1 cellular context compared by ENCODE assay signal in the genomic region with DNA sequence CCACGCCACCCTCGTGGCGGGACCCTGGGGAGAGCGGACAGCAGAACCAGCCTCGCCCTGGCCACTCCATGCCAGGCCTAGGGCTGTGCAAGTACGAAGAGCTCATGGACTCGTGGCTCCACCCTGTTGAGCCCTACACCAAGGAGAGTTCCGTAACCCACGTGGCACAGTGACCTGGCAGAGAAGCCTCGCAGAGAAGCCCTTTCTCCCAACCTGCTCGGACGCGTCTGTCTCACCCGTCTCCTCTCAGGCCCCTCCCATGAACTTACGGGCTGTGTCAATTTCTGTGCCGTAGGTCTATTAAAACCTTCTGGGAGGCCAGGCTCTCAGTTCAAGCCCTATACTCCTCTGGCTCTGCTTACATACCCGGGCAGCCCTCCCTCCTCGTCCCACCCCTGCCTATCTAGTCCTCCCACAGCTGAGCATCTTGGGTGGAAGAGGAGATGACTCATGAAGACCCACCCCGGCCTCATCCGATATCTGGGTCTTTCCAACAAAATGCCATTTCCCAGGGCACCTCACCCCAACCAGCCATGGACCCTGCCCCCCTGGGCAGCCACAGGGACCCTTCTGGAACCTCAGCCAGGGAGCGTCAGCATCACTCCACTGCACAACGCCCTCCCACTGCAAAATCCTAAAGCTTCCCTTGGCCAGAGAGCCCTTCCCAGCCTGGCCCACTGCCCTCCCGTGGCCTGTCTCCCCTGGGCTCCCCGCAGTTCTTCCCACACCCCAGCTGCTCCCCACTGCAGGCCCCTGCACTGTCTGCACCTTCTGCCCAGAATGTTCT.
TF ChIP-seq lines count a peak whose summit lies in the region.

No MANE protein-coding gene starts in this region.

TF ChIP-seq in HEK293, 187 proteins besides CTCF, POLR2A, EP300 and RAD21 (continued from another document):
- TF ChIP-seq KLF17 (tag by site-specific recombination; IDR thresholded peaks at IDR 0.05) (peak; percentile 65), ZNF114 (tag by site-specific recombination; IDR thresholded peaks at IDR 0.05) (no peak), ZNF645 (tag by site-specific recombination; IDR thresholded peaks at IDR 0.05) (no peak), ZNF558 (tag by site-specific recombination; IDR thresholded peaks at IDR 0.05) (no peak), ZNF501 (tag by site-specific recombination; IDR thresholded peaks at IDR 0.05) (no peak), ZIC2 (tag by site-specific recombination; IDR thresholded peaks at IDR 0.05) (peak; percentile 79), ZNF302 (tag by site-specific recombination; IDR thresholded peaks at IDR 0.05; ENCODE audit: low read depth) (no peak), ZBTB1 (tag by site-specific recombination; IDR thresholded peaks at IDR 0.05) (no peak), PATZ1 (tag by site-specific recombination; IDR thresholded peaks at IDR 0.05) (peak; percentile 60), REST (tag by site-specific recombination; IDR thresholded peaks at IDR 0.05) (no peak), ZNF138 (tag by site-specific recombination; IDR thresholded peaks at IDR 0.05; ENCODE audit: borderline replicate concordance) (no peak), GLIS1 (tag by site-specific recombination; IDR thresholded peaks at IDR 0.05) (peak; percentile 92), ZNF449 (tag by site-specific recombination; IDR thresholded peaks at IDR 0.05) (no peak), PRDM1 (tag by site-specific recombination; IDR thresholded peaks at IDR 0.05) (no peak), SETDB1 (IDR thresholded peaks at IDR 0.05; ENCODE audit: insufficient read length, low read length) (no peak), ZEB2 (tag by site-specific recombination; IDR thresholded peaks at IDR 0.05) (no peak), ZNF19 (tag by site-specific recombination; IDR thresholded peaks at IDR 0.05; ENCODE audit: low read depth) (no peak), ZNF184 (tag by site-specific recombination; IDR thresholded peaks at IDR 0.05) (no peak), ZBTB7A (tag by site-specific recombination; IDR thresholded peaks at IDR 0.05; ENCODE audit: low read depth) (no peak), ZNF211 (tag by site-specific recombination; IDR thresholded peaks at IDR 0.05; ENCODE audit: low read depth) (no peak), ZFHX2 (tag by site-specific recombination; conservative IDR thresholded peaks at IDR 0.05) (peak; percentile 55), ZNF18 (tag by site-specific recombination; IDR thresholded peaks at IDR 0.05) (no peak), ZNF624 (tag by site-specific recombination; IDR thresholded peaks at IDR 0.05) (no peak)
TF ChIP-seq in HEK293: peak in this region for 8.
